Comparison of ENCODE assay signal across 20 cellular contexts in genomic region chr4:154528866-154529265, GRCh38. TPM values are rescaled to one million over a fixed set of nuclear protein-coding genes. Genes with fewer than 3 reads are reported as not detected.
"Had no signal": no experiment of that assay in that cellular context is flagged by ENCODE, and none has a peak within 500 bp of the region (broad histone marks: within the 10 kb centered on the region; RNA-seq: fewer than 3 reads in every experiment).

No MANE protein-coding gene starts in this region.

- H3K4me1 ChIP-seq: left lung had no signal

- H3K9me3 Mint-ChIP-seq: activated naive CD8-positive, alpha-beta T cell treated with anti-CD3 and anti-CD28 coated beads for 36 hours; activated T-cell treated with anti-CD3 and anti-CD28 coated beads, Interleukin-2, amount 50 U/mL, for 24 hours had no signal

- H3K4me3 Mint-ChIP-seq: activated CD8-positive, alpha-beta memory T cell treated with anti-CD3 and anti-CD28 coated beads, Interleukin-2, amount 10 ng/mL, durations not matched to agents 7 days and 5 days; activated naive CD8-positive, alpha-beta T cell treated with anti-CD3 and anti-CD28 coated beads for 36 hours; activated T-cell treated with anti-CD3 and anti-CD28 coated beads, Interleukin-2, amount 50 U/mL, for 24 hours had no signal

- DNase-seq: activated CD4-positive, alpha-beta T cell treated with anti-CD3 and anti-CD28 coated beads, Interleukin-2, amount 50 U/mL, for 4 hours; activated CD8-positive, alpha-beta memory T cell treated with anti-CD3 and anti-CD28 coated beads, Interleukin-2, amount 10 ng/mL, durations not matched to agents 7 days and 5 days; activated effector memory CD4-positive, alpha-beta T cell treated with anti-CD3 and anti-CD28 coated beads, Interleukin-2, amount 50 U/mL, for 16 hours; activated naive CD8-positive, alpha-beta T cell treated with anti-CD3 and anti-CD28 coated beads for 36 hours; activated T-cell treated with anti-CD3 and anti-CD28 coated beads, Interleukin-2, amount 50 U/mL, for 24 hours; anterior cingulate cortex; effector CD4-positive, alpha-beta T cell; foreskin fibroblast; left lung; mesendoderm; sigmoid colon; stimulated activated CD4-positive, alpha-beta T cell treated with anti-CD3 and anti-CD28 coated beads, Interleukin-12 subunit alpha, Interleukin-12 subunit beta, amount 100 ng/mL, for 4 hours; stimulated activated CD4-positive, alpha-beta T cell treated with anti-CD3 and anti-CD28 coated beads, Interleukin-2, amount 100 ng/mL, for 48 hours; stimulated activated naive CD8-positive, alpha-beta T cell treated with anti-CD3 and anti-CD28 coated beads, Interleukin-15, Interleukin-2, amounts not matched to agents 100 U/mL and 50 U/mL, for 24 hours had no signal

- H3K36me3 Mint-ChIP-seq: activated CD8-positive, alpha-beta memory T cell treated with anti-CD3 and anti-CD28 coated beads, Interleukin-2, amount 10 ng/mL, durations not matched to agents 7 days and 5 days; activated naive CD8-positive, alpha-beta T cell treated with anti-CD3 and anti-CD28 coated beads for 36 hours had no signal

- H3K9me3 ChIP-seq: left lung, sigmoid colon, suprapubic skin had no signal

- H3K27me3 ChIP-seq: sigmoid colon, suprapubic skin had no signal

- H3K36me3 ChIP-seq: cardiac muscle cell, left lung, sigmoid colon, suprapubic skin had no signal

- H3K27ac ChIP-seq: cardiac muscle cell, left lung, sigmoid colon, suprapubic skin had no signal

- H3K4me1 Mint-ChIP-seq: activated CD8-positive, alpha-beta memory T cell treated with anti-CD3 and anti-CD28 coated beads, Interleukin-2, amount 10 ng/mL, durations not matched to agents 7 days and 5 days; activated naive CD8-positive, alpha-beta T cell treated with anti-CD3 and anti-CD28 coated beads for 36 hours had no signal

- H3K4me3 ChIP-seq: cardiac muscle cell, left lung, sigmoid colon, suprapubic skin had no signal

- H3K27ac Mint-ChIP-seq: activated CD8-positive, alpha-beta memory T cell treated with anti-CD3 and anti-CD28 coated beads, Interleukin-2, amount 10 ng/mL, durations not matched to agents 7 days and 5 days; activated naive CD8-positive, alpha-beta T cell treated with anti-CD3 and anti-CD28 coated beads for 36 hours; activated T-cell treated with anti-CD3 and anti-CD28 coated beads, Interleukin-2, amount 50 U/mL, for 24 hours had no signal

- ATAC-seq: activated CD4-positive, CD25-positive, alpha-beta regulatory T cell treated with anti-CD3 and anti-CD28 coated beads, Interleukin-2, amount 50 U/mL, for 24 hours; activated CD8-positive, alpha-beta memory T cell treated with anti-CD3 and anti-CD28 coated beads, Interleukin-2, amount 10 ng/mL, durations not matched to agents 7 days and 5 days; left lung; stimulated activated naive CD8-positive, alpha-beta T cell treated with anti-CD3 and anti-CD28 coated beads, Interleukin-15, Interleukin-2, amounts not matched to agents 100 U/mL and 50 U/mL, for 24 hours had no signal

RNA-seq across cellular contexts. Expression of gene FGB, which starts 33.9 kb away (rescaled TPM):
- total RNA-seq: activated CD8-positive, alpha-beta memory T cell treated with anti-CD3 and anti-CD28 coated beads, Interleukin-2, amount 10 ng/mL, durations not matched to agents 7 days and 5 days; activated naive CD8-positive, alpha-beta T cell treated with anti-CD3 and anti-CD28 coated beads for 36 hours; endothelial cell of umbilical vein; osteocyte; pulmonary artery endothelial cell; sigmoid colon had no signal

RNA-seq across cellular contexts. Expression of gene DCHS2, which starts 37.3 kb away (rescaled TPM):
- total RNA-seq: activated CD8-positive, alpha-beta memory T cell treated with anti-CD3 and anti-CD28 coated beads, Interleukin-2, amount 10 ng/mL, durations not matched to agents 7 days and 5 days; activated naive CD8-positive, alpha-beta T cell treated with anti-CD3 and anti-CD28 coated beads for 36 hours; endothelial cell of umbilical vein had no signal
